8 cellular contexts compared by ENCODE assay signal in the genomic region with DNA sequence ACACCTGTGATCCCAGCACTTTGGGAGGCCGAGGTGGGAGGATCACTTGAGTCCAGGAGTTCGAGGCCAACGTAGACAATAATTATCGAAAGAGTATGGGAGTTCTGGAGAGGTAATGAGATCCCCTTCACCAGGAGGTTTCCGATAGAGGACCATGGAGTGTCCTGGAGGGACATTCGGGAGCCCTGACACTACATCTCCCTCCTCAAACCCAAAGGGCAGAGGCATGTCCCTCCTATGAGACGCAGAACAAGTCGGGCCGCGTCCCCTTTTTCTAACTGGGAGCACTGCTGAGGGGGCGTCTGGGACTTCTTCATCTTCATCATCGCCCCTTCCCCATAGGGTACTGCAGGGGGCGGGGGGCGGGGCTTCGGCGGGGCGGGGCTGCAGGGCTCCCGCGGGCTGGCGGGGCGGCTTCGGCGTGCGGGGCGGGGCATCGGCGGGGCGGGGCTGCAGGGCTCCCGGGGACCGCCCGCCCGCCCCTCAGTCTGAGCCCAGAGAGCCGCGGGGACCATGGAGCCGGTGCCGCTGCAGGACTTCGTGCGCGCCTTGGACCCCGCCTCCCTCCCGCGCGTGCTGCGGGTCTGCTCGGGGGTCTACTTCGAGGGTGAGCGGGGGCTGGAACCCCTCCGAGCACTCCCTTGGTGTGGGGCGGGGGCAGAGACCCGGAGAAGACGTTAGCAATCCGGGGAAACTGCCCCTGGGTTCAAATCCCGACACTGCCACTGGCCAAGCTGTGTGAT. TPM values are rescaled to one million over a fixed set of nuclear protein-coding genes. Genes with fewer than 3 reads are reported as not detected.
DNase-seq lines count a peak whose midpoint lies in the region; FAIRE-seq and TF ChIP-seq lines count a peak whose summit lies in the region.

A gene (plus strand): TSS at position 486 of the 743 bp plus-strand sequence. CDS start 28 bp downstream, at position 514.

- H3K9me3 ChIP-seq in neural progenitor cell (ENCODE audit: low read depth) (no peaks in the 10 kb centered on the region), stomach smooth muscle (ENCODE audit: control insufficient read depth in 2 of 2, low read length in 2 of 2) (no peaks in the 10 kb centered on the region)

- H4K20me1 ChIP-seq in neural progenitor cell (ENCODE audit: low read depth) = no peaks in the 10 kb centered on the region

- H3K27me3 ChIP-seq in neural progenitor cell (peaks cover 13% of the 10 kb centered on the region), stomach smooth muscle (ENCODE audit: control insufficient read depth in 1 of 2, insufficient read depth in 2 of 2, low read length in 2 of 2) (peaks cover 10 to 11% of the 10 kb centered on the region in 2 donors)

- peaks cover 4% of the 10 kb centered on the region for H3K4me1 Mint-ChIP-seq in neural progenitor cell

- peak within 1 kb of the TSS; percentile 99 for H2AFZ ChIP-seq in neural progenitor cell (replicated peaks)

- peak within 1 kb of the TSS; percentile 86 for H3K4me3 Mint-ChIP-seq in neural progenitor cell

- H3K9me3 Mint-ChIP-seq in neural progenitor cell = no peaks in the 10 kb centered on the region

- H3K4me1 ChIP-seq in neural progenitor cell (no peaks in the 10 kb centered on the region), stomach smooth muscle (ENCODE audit: control insufficient read depth, insufficient read depth, low read length) (peaks cover 11% of the 10 kb centered on the region)

- H3K4me2 ChIP-seq in neural progenitor cell = peak within 1 kb of the TSS; percentile 84

- H3K27ac Mint-ChIP-seq in neural progenitor cell = peak within 1 kb of the TSS; percentile 16

- FAIRE-seq in H54 (lab: Jason Lieb, UNC) = no peak

- H3K79me2 ChIP-seq in neural progenitor cell (ENCODE audit: low read depth) = no peaks in the 10 kb centered on the region

- peak within 1 kb of the TSS; percentile 31 for H3K27ac ChIP-seq in RWPE1
- no peak within 1 kb of the TSS for H3K27ac ChIP-seq in neural progenitor cell
- peak within 1 kb of the TSS; percentile 37 for H3K27ac ChIP-seq in stomach smooth muscle (ENCODE audit: low read length)

- H3K9ac ChIP-seq in neural progenitor cell = no peak within 1 kb of the TSS
- H3K9ac ChIP-seq in stomach smooth muscle (ENCODE audit: low read length in 2 of 2) = peak within 1 kb of the TSS; percentile 19 to 47

- H3K4me3 ChIP-seq in foreskin fibroblast (ENCODE audit: low read depth in 1 of 2, low read length in 2 of 2) (peak within 1 kb of the TSS; percentile 63 to 71), neural progenitor cell (peak within 1 kb of the TSS; percentile 86), stomach smooth muscle (ENCODE audit: low read length in 2 of 2) (peak within 1 kb of the TSS; percentile 73 to 78)

- H3F3A ChIP-seq in neural progenitor cell (ENCODE audit: low read depth) = peaks cover 6% of the 10 kb centered on the region

- CTCF ChIA-PET in RWPE1 (lab: Yijun Ruan, JAX) = no interaction called here

- DNase-seq in Ammon's horn (ENCODE audit: low spot score) (peak; percentile 79), H54 (ENCODE audit: insufficient read length, low spot score) (peak; percentile 43), RWPE1 (ENCODE audit: low spot score) (peak; percentile 57), foreskin fibroblast (peak; percentile 30 to 76), neural progenitor cell (ENCODE audit: low spot score) (peak; percentile 89), HT-29 (ENCODE audit: low spot score) (no peak)
- DNase-seq in activated T-helper 9 cell treated with anti-CD3 and anti-CD28 coated beads, Interleukin-2, amount 50 U/mL, for 16 hours (ENCODE audit: low read depth) = peak; percentile 73

- POLR2A ChIA-PET in RWPE1 (lab: Yijun Ruan, JAX; ENCODE audit: low non-redundant PET) = no interaction called here

- H3K36me3 ChIP-seq in neural progenitor cell (no peaks in the 10 kb centered on the region), stomach smooth muscle (ENCODE audit: control insufficient read depth in 2 of 2, insufficient read depth in 2 of 2, low read length in 2 of 2) (no peaks in the 10 kb centered on the region)

- H3K27me3 Mint-ChIP-seq in neural progenitor cell (ENCODE audit: insufficient read depth, low read depth) = peaks cover 19% of the 10 kb centered on the region

- no peak for TF ChIP-seq CTCF in RWPE1 (conservative IDR thresholded peaks at IDR 0.05; ENCODE audit: low read depth)
- TF ChIP-seq CTCF in foreskin fibroblast (IDR thresholded peaks at IDR 0.05; ENCODE audit: low read depth, low read length) = no peak
- no peak for TF ChIP-seq CTCF in neural progenitor cell (IDR thresholded peaks at IDR 0.05)

- H3K36me3 Mint-ChIP-seq in neural progenitor cell = no peaks in the 10 kb centered on the region

- peak; percentile 42; the same call in 1 of the 2 replicates for TF ChIP-seq POLR2A in H54 (IDR thresholded peaks at IDR 0.05; ENCODE audit: low read depth, low read length)

RNA-seq across cellular contexts. Expression of the gene that starts here (rescaled TPM):
- 1.7 and 6.7 TPM in 2 replicates for total RNA-seq in neural progenitor cell (ENCODE audit: low replicate concordance)
- total RNA-seq in HT-29 (2014; rRNA removed; shearing (Covaris generic)) = 0.28 TPM in 1 of 2 replicates, not detected in the other
